In the genomic region with DNA sequence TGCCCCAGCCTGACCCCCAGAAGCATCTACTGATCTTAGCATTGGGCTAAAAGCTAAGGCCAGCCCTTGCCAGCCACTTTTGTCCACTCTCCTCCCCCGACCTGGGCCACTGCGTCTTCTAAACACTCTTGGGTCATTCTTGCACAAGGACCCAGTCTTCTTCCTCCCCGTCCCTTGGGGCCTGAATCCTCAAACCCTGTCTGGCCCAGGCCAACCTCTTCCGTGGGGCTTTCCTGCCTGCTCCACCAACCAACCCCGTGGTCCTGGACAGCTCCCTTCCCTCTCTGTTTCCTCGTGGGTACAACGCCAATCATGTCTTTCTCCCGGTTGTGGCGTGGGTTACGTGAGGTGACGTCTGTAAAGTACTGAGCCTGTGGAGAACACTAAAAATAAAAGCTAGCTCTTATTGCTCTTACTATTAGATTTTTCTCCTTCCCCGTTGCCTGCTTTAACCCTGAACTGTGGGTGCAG, we compare ENCODE assay signal across 1 cellular context.
TF ChIP-seq lines count a peak whose summit lies in the region.

No MANE protein-coding gene starts in this region.

TF ChIP-seq in H1, 55 proteins besides CTCF, POLR2A, EP300 and RAD21 (continued from another document):
- no peak for TF ChIP-seq RXRA (IDR thresholded peaks at IDR 0.05; ENCODE audit: insufficient read depth, low read depth, low read length)
